Comparison of ENCODE assay signal across 12 cellular contexts in genomic region chr5:89308606-89309040, GRCh38.
DNase-seq lines count a peak whose midpoint lies in the region; ATAC-seq and TF ChIP-seq lines count a peak whose summit lies in the region.
"Had no signal": no experiment of that assay in that cellular context is flagged by ENCODE, and none has a peak within 500 bp of the region (broad histone marks: within the 10 kb centered on the region; RNA-seq: fewer than 3 reads in every experiment).

No MANE protein-coding gene starts in this region.

- no peaks in the 10 kb centered on the region for H3K4me1 ChIP-seq in GM23338 (ENCODE audit: insufficient read depth)

- H3K27ac ChIP-seq in GM23338 (ENCODE audit: low read depth): no peak overlapping the region

- H3K9me2 ChIP-seq in GM23338 (ENCODE audit: insufficient read depth): no peaks in the 10 kb centered on the region

- H2AFZ ChIP-seq in GM23338: no peak overlapping the region

- H3K4me1 Mint-ChIP-seq in GM23338: peaks cover 2% of the 10 kb centered on the region; the same call in 2 of the 3 replicates
- peaks cover 24% of the 10 kb centered on the region for H3K4me1 Mint-ChIP-seq in stimulated activated naive CD8-positive, alpha-beta T cell treated with anti-CD3 and anti-CD28 coated beads, Interleukin-15, Interleukin-2, amounts not matched to agents 100 ng/mL and 50 ng/mL, for 24 hours (ENCODE audit: low read depth)

- DNase-seq in GM23338 (ENCODE audit: low spot score) (no peak), NCI-H187 treated with DMSO at 0.1 percent for 48 hours (lab: John Stamatoyannopoulos, UW) (no peak), G401 (ENCODE audit: low spot score) (no peak), HuH-7.5 (ENCODE audit: low spot score) (no peak)
- DNase-seq: activated T-cell treated with anti-CD3 and anti-CD28 coated beads, Interleukin-2, amount 50 U/mL, for 24 hours; central memory CD4-positive, alpha-beta T cell; HCEC 1CT; NCI-H1092 had no signal

- H3K4me2 ChIP-seq in GM23338: no peak overlapping the region

- H3K36me3 Mint-ChIP-seq in GM23338 (ENCODE audit: low read depth): no peaks in the 10 kb centered on the region
- H3K36me3 Mint-ChIP-seq in stimulated activated naive CD8-positive, alpha-beta T cell treated with anti-CD3 and anti-CD28 coated beads, Interleukin-15, Interleukin-2, amounts not matched to agents 100 ng/mL and 50 ng/mL, for 24 hours (ENCODE audit: low read depth): no peaks in the 10 kb centered on the region

- H3K27ac Mint-ChIP-seq in GM23338: peak overlapping the region; percentile 65; the same call in 1 of the 2 replicates
- peak overlapping the region; percentile 21 for H3K27ac Mint-ChIP-seq in stimulated activated naive CD8-positive, alpha-beta T cell treated with anti-CD3 and anti-CD28 coated beads, Interleukin-15, Interleukin-2, amounts not matched to agents 100 ng/mL and 50 ng/mL, for 24 hours
- H3K27ac Mint-ChIP-seq: activated T-cell treated with anti-CD3 and anti-CD28 coated beads, Interleukin-2, amount 50 U/mL, for 24 hours had no signal

- no peaks in the 10 kb centered on the region for H3K36me3 ChIP-seq in GM23338 (ENCODE audit: insufficient read depth)

- no peaks in the 10 kb centered on the region for H3K79me2 ChIP-seq in GM23338 (replicated peaks; ENCODE audit: insufficient read depth)

- in situ Hi-C loops in G401 (cut with HindIII; ENCODE audit: low sequenced_read_pairs): no loop called here

- no peak overlapping the region for H3K4me3 ChIP-seq in GM23338

- H3K27me3 Mint-ChIP-seq in GM23338 (ENCODE audit: insufficient read depth, low read depth, poor library complexity): no peaks in the 10 kb centered on the region
- H3K27me3 Mint-ChIP-seq in stimulated activated naive CD8-positive, alpha-beta T cell treated with anti-CD3 and anti-CD28 coated beads, Interleukin-15, Interleukin-2, amounts not matched to agents 100 ng/mL and 50 ng/mL, for 24 hours: peaks cover 3% of the 10 kb centered on the region
- H3K27me3 Mint-ChIP-seq: activated T-cell treated with anti-CD3 and anti-CD28 coated beads, Interleukin-2, amount 50 U/mL, for 24 hours had no signal

- H3F3A ChIP-seq in GM23338 (replicated peaks; ENCODE audit: low read depth): no peaks in the 10 kb centered on the region

- H3K27me3 ChIP-seq in GM23338 (ENCODE audit: insufficient read depth): no peaks in the 10 kb centered on the region

- no peaks in the 10 kb centered on the region; the same call in 2 of the 3 replicates for H3K9me3 Mint-ChIP-seq in GM23338
- peaks cover 7% of the 10 kb centered on the region for H3K9me3 Mint-ChIP-seq in stimulated activated naive CD8-positive, alpha-beta T cell treated with anti-CD3 and anti-CD28 coated beads, Interleukin-15, Interleukin-2, amounts not matched to agents 100 ng/mL and 50 ng/mL, for 24 hours

- no peak for TF ChIP-seq CTCF in GM23338 (conservative IDR thresholded peaks at IDR 0.05; ENCODE audit: low read depth in 2 of 2)

- ATAC-seq in GM19043 (IDR thresholded peaks at IDR 0.05; ENCODE audit: low read depth, unreplicated experiment): peak; percentile 92
- no peak for ATAC-seq in GM23338
- ATAC-seq in HG03196 (IDR thresholded peaks at IDR 0.05; ENCODE audit: unreplicated experiment): peak; percentile 88
- ATAC-seq: Panc1 had no signal

- no peak overlapping the region for H3K4me3 Mint-ChIP-seq in GM23338
- no peak overlapping the region for H3K4me3 Mint-ChIP-seq in stimulated activated naive CD8-positive, alpha-beta T cell treated with anti-CD3 and anti-CD28 coated beads, Interleukin-15, Interleukin-2, amounts not matched to agents 100 ng/mL and 50 ng/mL, for 24 hours
- H3K4me3 Mint-ChIP-seq: activated T-cell treated with anti-CD3 and anti-CD28 coated beads, Interleukin-2, amount 50 U/mL, for 24 hours had no signal

- H4K20me1 ChIP-seq in GM23338 (replicated peaks; ENCODE audit: insufficient read depth): no peaks in the 10 kb centered on the region

TF ChIP-seq in GM23338, 12 proteins besides CTCF, POLR2A, EP300 and RAD21 (continues in another document):
- TF ChIP-seq, protein P1, sequence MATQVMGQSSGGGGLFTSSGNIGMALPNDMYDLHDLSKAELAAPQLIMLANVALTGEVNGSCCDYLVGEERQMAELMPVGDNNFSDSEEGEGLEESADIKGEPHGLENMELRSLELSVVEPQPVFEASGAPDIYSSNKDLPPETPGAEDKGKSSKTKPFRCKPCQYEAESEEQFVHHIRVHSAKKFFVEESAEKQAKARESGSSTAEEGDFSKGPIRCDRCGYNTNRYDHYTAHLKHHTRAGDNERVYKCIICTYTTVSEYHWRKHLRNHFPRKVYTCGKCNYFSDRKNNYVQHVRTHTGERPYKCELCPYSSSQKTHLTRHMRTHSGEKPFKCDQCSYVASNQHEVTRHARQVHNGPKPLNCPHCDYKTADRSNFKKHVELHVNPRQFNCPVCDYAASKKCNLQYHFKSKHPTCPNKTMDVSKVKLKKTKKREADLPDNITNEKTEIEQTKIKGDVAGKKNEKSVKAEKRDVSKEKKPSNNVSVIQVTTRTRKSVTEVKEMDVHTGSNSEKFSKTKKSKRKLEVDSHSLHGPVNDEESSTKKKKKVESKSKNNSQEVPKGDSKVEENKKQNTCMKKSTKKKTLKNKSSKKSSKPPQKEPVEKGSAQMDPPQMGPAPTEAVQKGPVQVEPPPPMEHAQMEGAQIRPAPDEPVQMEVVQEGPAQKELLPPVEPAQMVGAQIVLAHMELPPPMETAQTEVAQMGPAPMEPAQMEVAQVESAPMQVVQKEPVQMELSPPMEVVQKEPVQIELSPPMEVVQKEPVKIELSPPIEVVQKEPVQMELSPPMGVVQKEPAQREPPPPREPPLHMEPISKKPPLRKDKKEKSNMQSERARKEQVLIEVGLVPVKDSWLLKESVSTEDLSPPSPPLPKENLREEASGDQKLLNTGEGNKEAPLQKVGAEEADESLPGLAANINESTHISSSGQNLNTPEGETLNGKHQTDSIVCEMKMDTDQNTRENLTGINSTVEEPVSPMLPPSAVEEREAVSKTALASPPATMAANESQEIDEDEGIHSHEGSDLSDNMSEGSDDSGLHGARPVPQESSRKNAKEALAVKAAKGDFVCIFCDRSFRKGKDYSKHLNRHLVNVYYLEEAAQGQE (IDR thresholded peaks at IDR 0.05; ENCODE audit: unreplicated experiment): no peak
- TF ChIP-seq STAT1 (IDR thresholded peaks at IDR 0.05; ENCODE audit: unreplicated experiment) (no peak), ZNF114 (CRISPR knock-in tag; IDR thresholded peaks at IDR 0.05) (no peak), ETS1 (IDR thresholded peaks at IDR 0.05) (no peak), POLR2AphosphoS5 (IDR thresholded peaks at IDR 0.05; ENCODE audit: low read depth) (no peak), CREB1 (CRISPR knock-in tag; IDR thresholded peaks at IDR 0.05; ENCODE audit: low read depth) (no peak)
